Comparison of ENCODE assay signal across 33 cellular contexts in the genomic region with DNA sequence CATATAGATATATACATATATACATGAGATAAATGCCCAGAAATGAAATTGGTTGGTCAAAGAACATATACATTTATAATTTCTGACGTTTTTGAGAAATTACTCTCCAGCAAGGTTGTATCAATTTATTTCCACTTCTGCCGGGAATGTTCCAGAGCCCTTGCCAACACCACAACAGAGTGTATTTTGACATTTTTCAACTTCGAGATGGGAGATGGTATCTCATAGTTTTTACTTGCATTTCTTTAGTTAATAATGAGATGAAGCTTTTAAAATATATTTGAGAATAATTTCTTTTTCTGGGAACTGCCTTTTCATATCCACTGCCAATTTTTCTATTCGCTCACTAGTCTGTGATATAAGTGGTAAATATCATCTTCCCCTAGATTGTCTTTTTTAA. TPM values are rescaled to one million over a fixed set of nuclear protein-coding genes. Genes with fewer than 3 reads are reported as not detected.
DNase-seq lines count a peak whose midpoint lies in the region; ATAC-seq, FAIRE-seq and TF ChIP-seq lines count a peak whose summit lies in the region.
"Had no signal": no experiment of that assay in that cellular context is flagged by ENCODE, and none has a peak within 500 bp of the region (broad histone marks: within the 10 kb centered on the region; RNA-seq: fewer than 3 reads in every experiment).

No MANE protein-coding gene starts in this region.

- DNase-seq in SK-N-SH = no peak
- DNase-seq in pancreas = no peak
- no peak for DNase-seq in aorta
- no peak for DNase-seq in transverse colon
- DNase-seq: 8988T; ACHN; AML-193; BE2C; C1 segment of cervical spinal cord; Caco-2; Calu3; CD4-positive, alpha-beta memory T cell; CD4-positive, alpha-beta T cell; CD4-positive, CD25-positive, alpha-beta regulatory T cell; CD8-positive, alpha-beta memory T cell; CD8-positive, alpha-beta T cell; COR-L47; DMS 273 treated with DMSO at 0.1 percent for 48 hours; DMS153; DMS53; DMS79; DMS79 treated with DMSO at 0.1 percent for 48 hours; DND-41; EL had no signal

- no peaks in the 10 kb centered on the region for H3K9me2 ChIP-seq in SK-N-SH

- no peaks in the 10 kb centered on the region for H3K79me2 ChIP-seq in SK-N-SH (ENCODE audit: insufficient read depth)

- H3K36me3 ChIP-seq in SK-N-SH (replicated peaks in 1 of 2; ENCODE audit: control insufficient read depth in 1 of 2, insufficient read depth in 2 of 2, low read length in 1 of 2) (no peaks in the 10 kb centered on the region), pancreas (no peaks in the 10 kb centered on the region), aorta (ENCODE audit: control insufficient read depth in 1 of 2, insufficient read depth in 2 of 2, low read length in 1 of 2) (no peaks in the 10 kb centered on the region), transverse colon (no peaks in the 10 kb centered on the region)
- H3K36me3 ChIP-seq: BE2C; BLaER1; BLaER1 treated with 17β-estradiol and CSF1 and Interleukin-3, amounts not matched to agents 10 nM and 100 nM had no signal

- H3K27ac ChIP-seq in SK-N-SH (ENCODE audit: low read depth in 2 of 2, low read length in 1 of 2) (peak overlapping the region in 1 of 2 experiments; percentile 37; a peak in 1 of 4 replicates), pancreas (no peak overlapping the region), aorta (ENCODE audit: low read depth in 1 of 2, low read length in 2 of 2) (no peak overlapping the region), transverse colon (no peak overlapping the region)
- H3K27ac ChIP-seq: 22Rv1; A549; BLaER1; BLaER1 treated with 17β-estradiol and CSF1 and Interleukin-3, amounts not matched to agents 10 nM and 100 nM; C4-2B had no signal

- POLR2A ChIA-PET in SK-N-SH (lab: Yijun Ruan, JAX) = no interaction called here

- CTCF ChIA-PET in SK-N-SH (lab: Yijun Ruan, JAX) = interaction anchor here (1.4 kb wide), 1 partner anchor 11 kb away, joined by 3 read pairs; no protein-coding TSS in a partner anchor

- no peaks in the 10 kb centered on the region for H3K27me3 ChIP-seq in SK-N-SH (ENCODE audit: insufficient read depth)
- no peaks in the 10 kb centered on the region for H3K27me3 ChIP-seq in pancreas
- H3K27me3 ChIP-seq in aorta (ENCODE audit: control insufficient read depth in 1 of 2, insufficient read depth in 2 of 2, low read length in 1 of 2) = no peaks in the 10 kb centered on the region
- no peaks in the 10 kb centered on the region for H3K27me3 ChIP-seq in transverse colon
- H3K27me3 ChIP-seq: BE2C; BLaER1; BLaER1 treated with 17β-estradiol and CSF1 and Interleukin-3, amounts not matched to agents 10 nM and 100 nM had no signal

- peaks cover 6 to 26% of the 10 kb centered on the region in 2 experiments; a peak in 3 of 4 replicates for H3K4me1 ChIP-seq in SK-N-SH (ENCODE audit: control insufficient read depth in 1 of 2, insufficient read depth in 2 of 2, low read depth in 1 of 2, low read length in 1 of 2)
- H3K4me1 ChIP-seq in pancreas = no peaks in the 10 kb centered on the region
- peaks cover 0 to 3% of the 10 kb centered on the region in 2 donors for H3K4me1 ChIP-seq in aorta (ENCODE audit: control insufficient read depth in 1 of 2, insufficient read depth in 2 of 2, low read length in 2 of 2)
- H3K4me1 ChIP-seq in transverse colon = peaks cover 6 to 45% (median 22%) of the 10 kb centered on the region in 4 donors
- H3K4me1 ChIP-seq: BLaER1 had no signal

- ATAC-seq in SK-N-SH treated with all-trans-retinoic acid at 6 μM for 48 hours = peak; percentile 59
- ATAC-seq in pancreas = no peak
- ATAC-seq in aorta (ENCODE audit: low FRiP score) = no peak
- no peak for ATAC-seq in GM19324 (IDR thresholded peaks at IDR 0.05; ENCODE audit: low FRiP score, unreplicated experiment)
- ATAC-seq: A549; CD8-positive, alpha-beta T cell had no signal

- TF ChIP-seq CTCF in SK-N-SH (IDR thresholded peaks at IDR 0.05) = no peak
- TF ChIP-seq CTCF in pancreas (IDR thresholded peaks at IDR 0.05) = no peak
- TF ChIP-seq CTCF in transverse colon (IDR thresholded peaks at IDR 0.05) = no peak

- no peak for TF ChIP-seq RAD21 in SK-N-SH (IDR thresholded peaks at IDR 0.05; ENCODE audit: low read length)

- intact Hi-C loops in pancreas (cut with DNase I) (no loop called here), aorta (cut with DNase I) (no loop called here), transverse colon (cut with DNase I; ENCODE audit: low total_unique reads) (no loop called here)

- H3K4me3 ChIP-seq in SK-N-SH (ENCODE audit: low read depth in 2 of 2, low read length in 1 of 2) (no peak overlapping the region), pancreas (no peak overlapping the region), aorta (ENCODE audit: low read length in 2 of 2) (no peak overlapping the region), transverse colon (no peak overlapping the region)
- H3K4me3 ChIP-seq: A549; BLaER1; BLaER1 treated with 17β-estradiol and CSF1 and Interleukin-3, amounts not matched to agents 10 nM and 100 nM had no signal

- TF ChIP-seq EP300 in SK-N-SH (IDR thresholded peaks at IDR 0.05; ENCODE audit: borderline replicate concordance in 1 of 2, low read depth in 1 of 2, low read length in 1 of 2) (peak in 1 of 2 experiments; percentile 20; a peak in 1 of 4 replicates), transverse colon (IDR thresholded peaks at IDR 0.05; ENCODE audit: low read depth) (no peak)

- H2AFZ ChIP-seq in SK-N-SH (ENCODE audit: low read depth) = peak overlapping the region; percentile 3; the same call in 1 of the 2 replicates

- no peak for TF ChIP-seq POLR2A in transverse colon (IDR thresholded peaks at IDR 0.05)

- in situ Hi-C loops in transverse colon (cut with MboI; ENCODE audit: low pct_ligation_motif_present in 1 of 4, low pct_unique_long_range_greater_than_20kb in 1 of 4, low sequenced_read_pairs in 3 of 4) = no loop called here

- no peak overlapping the region for H3K9ac ChIP-seq in SK-N-SH
- H3K9ac ChIP-seq: BLaER1; BLaER1 treated with 17β-estradiol and CSF1 and Interleukin-3, amounts not matched to agents 10 nM and 100 nM had no signal

- H3F3A ChIP-seq in SK-N-SH (replicated peaks; ENCODE audit: insufficient read depth) = peaks cover 22% of the 10 kb centered on the region

- H3K4me2 ChIP-seq in SK-N-SH = no peak overlapping the region; the same call in 1 of the 2 replicates
- H3K4me2 ChIP-seq: A549; BLaER1; BLaER1 treated with 17β-estradiol and CSF1 and Interleukin-3, amounts not matched to agents 10 nM and 100 nM had no signal

- no peaks in the 10 kb centered on the region for H4K20me1 ChIP-seq in SK-N-SH (ENCODE audit: insufficient read depth)
- H4K20me1 ChIP-seq: BLaER1; BLaER1 treated with 17β-estradiol and CSF1 and Interleukin-3, amounts not matched to agents 10 nM and 100 nM had no signal

- FAIRE-seq in pancreas (lab: Jason Lieb, UNC) = peak; percentile 45
- FAIRE-seq: A549, D721Med had no signal

- WGBS in SK-N-SH (ENCODE audit: low lambda C conversion rate) = 37% methylated on average over 4 of the region's 4 CpGs
- WGBS in pancreas, 2 donors = 35 to 39% methylated on average over 4 of the region's 4 CpGs
- 54 to 55% methylated on average over 4 of the region's 4 CpGs for WGBS in aorta, 2 donors
- 42 to 66% methylated on average over 4 of the region's 4 CpGs for WGBS in transverse colon (ENCODE audit: low coverage in 1 of 2), 2 donors

- no peaks in the 10 kb centered on the region for H3K9me3 ChIP-seq in SK-N-SH
- H3K9me3 ChIP-seq in pancreas = no peaks in the 10 kb centered on the region
- no peaks in the 10 kb centered on the region for H3K9me3 ChIP-seq in aorta (ENCODE audit: control insufficient read depth, low read length)
- H3K9me3 ChIP-seq in transverse colon = no peaks in the 10 kb centered on the region
- H3K9me3 ChIP-seq: A549; BE2C; BLaER1; BLaER1 treated with 17β-estradiol and CSF1 and Interleukin-3, amounts not matched to agents 10 nM and 100 nM; Caco-2 had no signal

TF ChIP-seq in SK-N-SH, 30 proteins besides CTCF, POLR2A, EP300 and RAD21:
- TF ChIP-seq TCF12 (IDR thresholded peaks at IDR 0.05) (peak; percentile 36; the same call in 1 of the 2 replicates), FOXM1 (IDR thresholded peaks at IDR 0.05; ENCODE audit: low read depth) (no peak), NFIC (IDR thresholded peaks at IDR 0.05; ENCODE audit: borderline replicate concordance) (peak; percentile 32; the same call in 1 of the 2 replicates), ELF1 (IDR thresholded peaks at IDR 0.05) (no peak)
- TF ChIP-seq, protein P1, sequence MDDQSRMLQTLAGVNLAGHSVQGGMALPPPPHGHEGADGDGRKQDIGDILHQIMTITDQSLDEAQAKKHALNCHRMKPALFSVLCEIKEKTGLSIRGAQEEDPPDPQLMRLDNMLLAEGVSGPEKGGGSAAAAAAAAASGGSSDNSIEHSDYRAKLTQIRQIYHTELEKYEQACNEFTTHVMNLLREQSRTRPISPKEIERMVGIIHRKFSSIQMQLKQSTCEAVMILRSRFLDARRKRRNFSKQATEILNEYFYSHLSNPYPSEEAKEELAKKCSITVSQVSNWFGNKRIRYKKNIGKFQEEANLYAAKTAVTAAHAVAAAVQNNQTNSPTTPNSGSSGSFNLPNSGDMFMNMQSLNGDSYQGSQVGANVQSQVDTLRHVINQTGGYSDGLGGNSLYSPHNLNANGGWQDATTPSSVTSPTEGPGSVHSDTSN (IDR thresholded peaks at IDR 0.05) = peak; percentile 38; the same call in 1 of the 2 replicates

TF ChIP-seq in SK-N-SH treated with all-trans-retinoic acid at 6 μM for 48 hours, 23 proteins besides CTCF, POLR2A, EP300 and RAD21:
- TF ChIP-seq PATZ1 (CRISPR knock-in tag; IDR thresholded peaks at IDR 0.05; ENCODE audit: borderline replicate concordance) = no peak
- TF ChIP-seq ISL1 (CRISPR knock-in tag; IDR thresholded peaks at IDR 0.05) = peak; percentile 76

RNA-seq across cellular contexts. Expression of gene CLMP, which starts 19.3 kb away (rescaled TPM):
- polyA plus RNA-seq in SK-N-SH (2012; rRNA removed) (61.9 and 85.1 TPM in 2 replicates), pancreas (1 to 10 TPM in 1 of 2 donors, under 1 TPM in 1; 0.61 to 1.1 TPM), aorta (10 to 100 TPM in 1 of 2 donors, 1 to 10 TPM in 1; 8.2 to 23.8 TPM)
- 62.2 and 80.3 TPM in 2 replicates for polyA plus RNA-seq in SK-N-SH (2012; cell fraction: cytosol; rRNA removed)
- polyA plus RNA-seq in SK-N-SH (2012; cell fraction: nucleus; rRNA removed) = 63.2 and 66.2 TPM in 2 replicates
- total RNA-seq in pancreas (1 to 10 TPM in 3 of 6 donors, under 1 TPM in 3; 0.46 to 5.5 (median 2.3) TPM), aorta (100 to 1,000 TPM in 1 of 2 donors, 10 to 100 TPM in 1; 70.9 to 107 TPM), transverse colon (10 to 100 TPM; 23.6 to 49.4 (median 38.0) TPM)
- total RNA-seq: B cell, Calu3 had no signal
